Comparison of ENCODE assay signal across 12 cellular contexts in the genomic region with DNA sequence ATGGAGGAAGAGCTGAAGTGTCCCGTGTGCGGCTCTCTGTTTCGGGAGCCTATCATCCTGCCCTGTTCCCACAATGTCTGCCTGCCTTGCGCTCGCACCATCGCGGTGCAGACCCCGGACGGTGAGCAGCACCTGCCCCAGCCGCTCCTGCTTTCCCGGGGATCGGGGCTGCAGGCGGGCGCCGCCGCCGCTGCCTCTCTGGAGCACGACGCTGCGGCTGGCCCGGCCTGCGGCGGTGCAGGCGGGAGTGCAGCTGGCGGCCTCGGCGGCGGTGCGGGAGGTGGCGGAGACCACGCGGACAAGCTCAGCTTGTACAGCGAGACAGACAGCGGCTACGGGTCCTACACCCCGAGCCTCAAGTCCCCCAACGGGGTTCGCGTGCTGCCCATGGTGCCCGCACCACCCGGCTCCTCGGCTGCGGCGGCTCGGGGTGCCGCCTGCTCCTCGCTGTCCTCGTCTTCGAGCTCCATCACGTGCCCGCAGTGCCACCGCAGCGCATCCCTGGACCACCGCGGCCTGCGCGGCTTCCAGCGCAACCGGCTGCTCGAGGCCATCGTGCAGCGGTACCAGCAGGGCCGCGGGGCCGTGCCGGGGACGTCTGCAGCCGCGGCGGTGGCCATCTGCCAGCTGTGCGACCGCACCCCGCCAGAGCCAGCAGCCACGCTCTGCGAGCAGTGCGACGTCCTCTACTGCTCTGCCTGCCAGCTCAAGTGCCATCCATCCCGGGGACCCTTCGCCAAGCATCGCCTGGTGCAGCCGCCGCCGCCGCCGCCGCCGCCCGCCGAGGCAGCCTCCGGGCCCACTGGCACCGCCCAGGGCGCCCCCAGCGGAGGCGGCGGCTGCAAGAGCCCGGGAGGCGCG. TPM values are rescaled to one million over a fixed set of nuclear protein-coding genes. Genes with fewer than 3 reads are reported as not detected.
DNase-seq lines count a peak whose midpoint lies in the region; ATAC-seq and TF ChIP-seq lines count a peak whose summit lies in the region.
"Had no signal": no experiment of that assay in that cellular context is flagged by ENCODE, and none has a peak within 500 bp of the region (broad histone marks: within the 10 kb centered on the region; RNA-seq: fewer than 3 reads in every experiment).

No MANE protein-coding gene starts in this region.

- peak overlapping the region; percentile 76 for H3K4me2 ChIP-seq in trophoblast cell (ENCODE audit: low read length)
- H3K4me2 ChIP-seq: PC-9 had no signal

- no peak overlapping the region for H4K12ac ChIP-seq in trophoblast cell (ENCODE audit: low read depth, low read length)

- H2BK120ac ChIP-seq in trophoblast cell (ENCODE audit: insufficient read depth, low read length, poor library complexity), result no peak overlapping the region

- H3K27ac Mint-ChIP-seq in endothelial cell (ENCODE audit: unreplicated experiment), result no peak overlapping the region

- no peaks in the 10 kb centered on the region for H3K36me3 ChIP-seq in trophoblast cell (ENCODE audit: control insufficient read depth in 1 of 2, insufficient read depth in 2 of 2, low read length in 2 of 2)
- H3K36me3 ChIP-seq: HAP-1 had no signal

- WGBS in trophoblast cell (ENCODE audit: extremely low coverage, insufficient coverage, insufficient read length), result no CpG with 5 or more reads among the region's 98 CpGs

- no peak overlapping the region for H2BK12ac ChIP-seq in trophoblast cell (ENCODE audit: low read length)

- no peak for TF ChIP-seq CTCF in endothelial cell (IDR thresholded peaks at IDR 0.05; ENCODE audit: unreplicated experiment)

- no peak overlapping the region for H2AK5ac ChIP-seq in trophoblast cell (ENCODE audit: low read length)

- H3K27ac ChIP-seq in trophoblast cell (ENCODE audit: low read depth, low read length), result no peak overlapping the region
- H3K27ac ChIP-seq: 22Rv1, PC-9 had no signal

- no peak overlapping the region for H4K91ac ChIP-seq in trophoblast cell (ENCODE audit: low read depth, low read length)

- H3K18ac ChIP-seq in trophoblast cell (ENCODE audit: low read length), result no peak overlapping the region

- H4K8ac ChIP-seq in trophoblast cell (ENCODE audit: low read depth, low read length), result no peak overlapping the region

- H3K79me1 ChIP-seq in trophoblast cell (ENCODE audit: low read length), result no peaks in the 10 kb centered on the region

- H3K23ac ChIP-seq in trophoblast cell (ENCODE audit: low read length), result no peak overlapping the region

- no peak overlapping the region for H2BK5ac ChIP-seq in trophoblast cell (ENCODE audit: low read depth, low read length, poor library complexity)

- no peak for ATAC-seq in HG02623 (IDR thresholded peaks at IDR 0.05; ENCODE audit: unreplicated experiment)

- peaks cover 40% of the 10 kb centered on the region for H3K27me3 ChIP-seq in trophoblast cell (ENCODE audit: insufficient read depth, low read length)

- H3K9me3 Mint-ChIP-seq in endothelial cell (ENCODE audit: unreplicated experiment), result no peaks in the 10 kb centered on the region

- H3K4me1 Mint-ChIP-seq in endothelial cell (ENCODE audit: unreplicated experiment), result peaks cover 17% of the 10 kb centered on the region

- H3K79me2 ChIP-seq in trophoblast cell (ENCODE audit: control insufficient read depth, insufficient read depth, low read length, poor library complexity), result no peaks in the 10 kb centered on the region

- no peaks in the 10 kb centered on the region for H3K36me3 Mint-ChIP-seq in endothelial cell (ENCODE audit: low read depth, unreplicated experiment)

- DNase-seq in DMS 273 (lab: John Stamatoyannopoulos, UW; ENCODE audit: unreplicated experiment), result peak; percentile 76
- DNase-seq in DMS 273 treated with DMSO at 0.1 percent for 48 hours (lab: John Stamatoyannopoulos, UW), result no peak
- DNase-seq in NCI-H1092 treated with DMSO at 0.1 percent for 48 hours (lab: John Stamatoyannopoulos, UW), result peak; percentile 58
- peak; percentile 15 for DNase-seq in endothelial cell (ENCODE audit: low spot score)
- peak in 1 of 2 donors; percentile 34 for DNase-seq in trophoblast cell
- no peak for DNase-seq in kidney tubule cell (ENCODE audit: low spot score)
- DNase-seq in activated gamma-delta T cell (lab: John Stamatoyannopoulos, UW), result no peak
- DNase-seq: PC-9 had no signal

- H2AFZ ChIP-seq in trophoblast cell (ENCODE audit: insufficient read depth, low read length, poor library complexity), result no peak overlapping the region
- H2AFZ ChIP-seq: PC-9 had no signal

- H3K9me3 ChIP-seq in trophoblast cell (ENCODE audit: insufficient read depth, low read depth, low read length), result peaks cover 9% of the 10 kb centered on the region
- H3K9me3 ChIP-seq: HAP-1 had no signal

- H3K4ac ChIP-seq in trophoblast cell (ENCODE audit: low read depth, low read length), result no peak overlapping the region

- H3K27me3 Mint-ChIP-seq in endothelial cell (ENCODE audit: unreplicated experiment), result peaks cover 16% of the 10 kb centered on the region

- no peak overlapping the region for H3K14ac ChIP-seq in trophoblast cell (ENCODE audit: low read length)

- no peak overlapping the region for H3K9ac ChIP-seq in trophoblast cell (ENCODE audit: low read length)

- peak overlapping the region; percentile 37 for H3K4me3 ChIP-seq in trophoblast cell (ENCODE audit: low read depth, low read length)
- H3K4me3 ChIP-seq: HAP-1, PC-9 had no signal

- peaks cover 13 to 22% of the 10 kb centered on the region in 2 experiments for H3K4me1 ChIP-seq in trophoblast cell (ENCODE audit: control insufficient read depth in 1 of 2, insufficient read depth in 2 of 2, low read length in 2 of 2)
- H3K4me1 ChIP-seq: HAP-1 had no signal

- H3K4me3 Mint-ChIP-seq in endothelial cell (ENCODE audit: unreplicated experiment), result no peak overlapping the region

RNA-seq across cellular contexts. Expression of a gene that starts 1.3 kb away (rescaled TPM):
- total RNA-seq in endothelial cell (ENCODE audit: unreplicated experiment), result 0.26 TPM
- polyA plus RNA-seq in trophoblast cell (2013), result 0.08 and 0.10 TPM in 2 replicates
- total RNA-seq: dermis blood vessel endothelial cell, PC-9 had no signal

Comparison
In these comparisons a context has a peak if more than half of its experiments do, and no peak if none do; other contexts are left out.
1. DNase-seq: peak in DMS 273 (single experiment), NCI-H1092 treated with DMSO at 0.1 percent for 48 hours (single experiment) and endothelial cell (single experiment); none in DMS 273 treated with DMSO at 0.1 percent for 48 hours (single experiment), kidney tubule cell (single experiment) and activated gamma-delta T cell (single experiment).